10 cellular contexts compared by ENCODE assay signal in the genomic region with DNA sequence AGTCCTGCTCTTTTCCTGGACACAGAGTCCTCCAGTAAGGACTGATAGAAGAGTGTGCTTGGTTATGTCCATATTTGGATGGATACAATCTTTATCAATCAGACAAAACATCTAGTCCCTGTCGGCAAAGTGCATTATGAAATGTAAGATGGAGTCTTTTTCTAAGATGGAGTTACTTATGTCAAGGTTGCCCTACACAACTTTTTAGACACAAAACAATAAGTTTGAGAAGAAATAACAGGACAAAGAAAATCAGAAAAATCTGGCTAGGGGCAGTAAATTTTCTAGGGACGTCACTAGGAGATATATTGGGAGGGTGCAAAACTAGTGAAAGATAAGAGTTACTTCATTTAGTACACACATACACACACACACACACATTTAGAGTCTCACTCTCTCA.
"Had no signal": no experiment of that assay in that cellular context is flagged by ENCODE, and none has a peak within 500 bp of the region (broad histone marks: within the 10 kb centered on the region; RNA-seq: fewer than 3 reads in every experiment).

No MANE protein-coding gene starts in this region.

- H3K36me3 ChIP-seq: HAP-1 had no signal

- H3K27ac Mint-ChIP-seq: HFFc6, IgD-negative memory B cell had no signal

- DNase-seq: GM23248, GOT3, H7, HFFc6, KG1 had no signal

- ATAC-seq: HCT116, HepG2 had no signal

- FAIRE-seq: HepG2 had no signal

- H3K27me3 Mint-ChIP-seq: IgD-negative memory B cell had no signal

- H2AFZ ChIP-seq: GM23248 had no signal

- H3K4me1 ChIP-seq: HAP-1 had no signal

- H3K9ac ChIP-seq: GM23248 had no signal

- H3K9me3 ChIP-seq: HAP-1 had no signal

- H3K4me3 ChIP-seq: GM23248, HAP-1 had no signal

- H3K9me3 Mint-ChIP-seq: HFFc6 had no signal

- H3K27ac ChIP-seq: GM23248, HL-60 had no signal

- H3K4me3 Mint-ChIP-seq: HFFc6, IgD-negative memory B cell had no signal
